Comparison of ENCODE assay signal across 1 cellular context in genomic region chr9:127937383-127938297, GRCh38.
A peak's percentile ranks its signal among the peaks of the same experiment; 100 is the strongest.
TF ChIP-seq lines count a peak whose summit lies in the region.

Gene DPM2 (minus strand): TSS chr9:127937854. CDS start chr9:127937820, 34 bp downstream.

TF ChIP-seq in GM12878, 131 proteins besides CTCF, POLR2A, EP300 and RAD21 (continued from another document and continues in another):
- peak; percentile 72 for TF ChIP-seq SIN3A (IDR thresholded peaks at IDR 0.05; ENCODE audit: low read depth, low read length)
- peak; percentile 47 for TF ChIP-seq LARP7 (IDR thresholded peaks at IDR 0.05)
- TF ChIP-seq SIX5 (IDR thresholded peaks at IDR 0.05; ENCODE audit: low read depth, low read length, severe bottlenecking): peak; percentile 91
- no peak for TF ChIP-seq CEBPB (IDR thresholded peaks at IDR 0.05; ENCODE audit: borderline replicate concordance in 1 of 2, low read depth in 2 of 2, low read length in 2 of 2)
- no peak; the same call in 1 of the 2 replicates for TF ChIP-seq ZNF687 (IDR thresholded peaks at IDR 0.05)
- no peak for TF ChIP-seq RELB (IDR thresholded peaks at IDR 0.05; ENCODE audit: low read depth)
- TF ChIP-seq CHD2 (IDR thresholded peaks at IDR 0.05; ENCODE audit: borderline replicate concordance, low read depth, low read length): no peak; the same call in 1 of the 2 replicates
- peak; percentile 5; the same call in 1 of the 2 replicates for TF ChIP-seq MTA3 (IDR thresholded peaks at IDR 0.05; ENCODE audit: borderline replicate concordance, low read length)
- no peak for TF ChIP-seq SMC3 (IDR thresholded peaks at IDR 0.05; ENCODE audit: borderline replicate concordance, low read length)
- TF ChIP-seq MLLT1 (IDR thresholded peaks at IDR 0.05): peak; percentile 30; the same call in 1 of the 2 replicates
- TF ChIP-seq RCOR1 (conservative IDR thresholded peaks at IDR 0.05; ENCODE audit: low read depth, low read length): no peak
- peak; percentile 28 for TF ChIP-seq PBX3 (IDR thresholded peaks at IDR 0.05; ENCODE audit: insufficient replicate concordance, low read depth, low read length)
- TF ChIP-seq ETV6 (conservative IDR thresholded peaks at IDR 0.05 in 1 of 2, IDR thresholded peaks at IDR 0.05 in 1 of 2; ENCODE audit: borderline replicate concordance in 1 of 2, low read depth in 1 of 2): peak in 1 of 2 experiments; percentile 47; a peak in 1 of 4 replicates
- peak; percentile 77 for TF ChIP-seq POLR2AphosphoS5 (IDR thresholded peaks at IDR 0.05; ENCODE audit: low read length)
- TF ChIP-seq ZNF622 (IDR thresholded peaks at IDR 0.05): no peak
- no peak for TF ChIP-seq SPI1 (IDR thresholded peaks at IDR 0.05; ENCODE audit: borderline replicate concordance, insufficient read depth, low read depth, low read length)
- peak; percentile 95 for TF ChIP-seq E2F8 (IDR thresholded peaks at IDR 0.05; ENCODE audit: low read depth, partially characterized antibody)
- 0 out of 2 replicates have a peak, but pooled peaks have one; percentile 20 for TF ChIP-seq ZBTB11 (CRISPR knock-in tag; IDR thresholded peaks at IDR 0.05)
- peak; percentile 38; the same call in 1 of the 2 replicates for TF ChIP-seq SREBF2 (IDR thresholded peaks at IDR 0.05; ENCODE audit: low read length)
- TF ChIP-seq DPF2 (IDR thresholded peaks at IDR 0.05): 0 out of 2 replicates have a peak, but pooled peaks have one; percentile 43
- no peak for TF ChIP-seq ZNF207 (IDR thresholded peaks at IDR 0.05; ENCODE audit: borderline replicate concordance)
- no peak for TF ChIP-seq CBX5 (IDR thresholded peaks at IDR 0.05; ENCODE audit: low read depth)
- no peak for TF ChIP-seq CHD4 (IDR thresholded peaks at IDR 0.05)
- peak; percentile 41; the same call in 1 of the 2 replicates for TF ChIP-seq TAF1 (IDR thresholded peaks at IDR 0.05; ENCODE audit: borderline replicate concordance, low read depth, low read length)
- TF ChIP-seq SUZ12 (IDR thresholded peaks at IDR 0.05; ENCODE audit: unreplicated experiment): no peak
- no peak for TF ChIP-seq KLF5 (IDR thresholded peaks at IDR 0.05; ENCODE audit: partially characterized antibody)
- TF ChIP-seq POU2F2 (IDR thresholded peaks at IDR 0.05; ENCODE audit: borderline replicate concordance, low read depth, low read length): peak; percentile 92; the same call in 2 of the 3 replicates
- TF ChIP-seq RUNX3 (IDR thresholded peaks at IDR 0.05; ENCODE audit: low read length): peak; percentile 96
- TF ChIP-seq CBX3 (IDR thresholded peaks at IDR 0.05; ENCODE audit: borderline replicate concordance, low read depth): no peak
- 0 out of 4 replicates have a peak, but pooled peaks of 1 of the 2 experiments have one; percentile 1 for TF ChIP-seq SRF (IDR thresholded peaks at IDR 0.05; ENCODE audit: low read depth in 2 of 2, low read length in 2 of 2)
- TF ChIP-seq NKRF (conservative IDR thresholded peaks at IDR 0.05): peak; percentile 73
- no peak for TF ChIP-seq BCLAF1 (IDR thresholded peaks at IDR 0.05)
- no peak for TF ChIP-seq ZNF384 (IDR thresholded peaks at IDR 0.05; ENCODE audit: borderline replicate concordance, low read depth, low read length)
- TF ChIP-seq MYC (IDR thresholded peaks at IDR 0.05; ENCODE audit: insufficient read depth, insufficient read length, insufficient replicate concordance, low read length, severe bottlenecking): no peak
- no peak for TF ChIP-seq STAT1 (conservative IDR thresholded peaks at IDR 0.05)
- TF ChIP-seq EGR1 (IDR thresholded peaks at IDR 0.05; ENCODE audit: borderline replicate concordance in 1 of 2, low read depth in 2 of 2, low read length in 2 of 2): peak in 1 of 2 experiments; percentile 16; a peak in 1 of 3 replicates
- no peak; the same call in 1 of the 2 replicates for TF ChIP-seq NFXL1 (IDR thresholded peaks at IDR 0.05; ENCODE audit: borderline replicate concordance)
- TF ChIP-seq STAT3 (IDR thresholded peaks at IDR 0.05; ENCODE audit: low read depth, low read length): no peak
- TF ChIP-seq POLR2AphosphoS2 (IDR thresholded peaks at IDR 0.05; ENCODE audit: low read depth, low read length): peak; percentile 79; the same call in 1 of the 2 replicates
